In the genomic region with DNA sequence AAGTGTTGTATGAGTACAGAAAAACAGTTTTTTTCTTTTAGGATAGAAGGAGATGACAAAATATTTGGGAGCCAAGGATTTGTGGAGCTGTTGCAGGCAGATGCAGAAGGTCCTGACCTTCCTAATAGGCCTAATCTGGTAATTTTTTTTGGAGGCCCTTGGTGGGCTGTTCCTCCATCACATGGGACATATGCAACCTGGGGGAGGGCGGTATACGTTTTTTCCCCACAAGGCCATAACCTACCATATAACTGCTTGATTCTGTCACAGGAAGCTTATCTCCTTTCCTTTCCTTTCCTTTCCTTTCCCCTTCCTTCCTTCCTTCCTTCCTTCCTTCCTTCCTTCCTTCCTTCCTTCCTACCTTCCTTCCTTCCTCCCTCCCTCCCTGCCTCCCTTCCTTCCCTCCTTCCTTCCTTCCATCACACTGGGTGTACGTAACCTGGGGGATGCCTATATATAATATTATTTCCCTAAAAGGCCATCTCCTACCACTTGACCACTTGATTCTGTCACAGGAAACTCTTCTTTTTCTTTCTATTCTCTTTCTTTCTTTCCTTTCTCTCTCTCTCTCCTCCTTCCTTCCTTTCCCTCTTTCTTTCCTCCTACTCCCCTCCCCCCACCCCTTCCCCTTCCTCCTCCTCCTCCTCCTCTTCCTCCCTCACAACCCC, we compare ENCODE assay signal across 8 cellular contexts.
"Had no signal": no experiment of that assay in that cellular context is flagged by ENCODE, and none has a peak within 500 bp of the region (broad histone marks: within the 10 kb centered on the region; RNA-seq: fewer than 3 reads in every experiment).

No MANE protein-coding gene starts in this region.

- DNase-seq: IMR-90, KBM-7, KG1 had no signal

- H3K4me3 ChIP-seq: K562 had no signal

- H3K27ac ChIP-seq: HL-60, KMS-11 had no signal

- H3K4me2 ChIP-seq: KMS-11 had no signal

- H3K4me3 Mint-ChIP-seq: IgD-negative memory B cell had no signal

- H3K36me3 Mint-ChIP-seq: IgD-negative memory B cell had no signal

- FAIRE-seq: HTR-8/SVneo, K562 had no signal

- ATAC-seq: K562 had no signal

- H3K4me1 Mint-ChIP-seq: IgD-negative memory B cell had no signal

- H3K27ac Mint-ChIP-seq: IgD-negative memory B cell had no signal

- H3K9ac ChIP-seq: KMS-11 had no signal
